ENCODE assay signal across 8 cellular contexts in the genomic region with DNA sequence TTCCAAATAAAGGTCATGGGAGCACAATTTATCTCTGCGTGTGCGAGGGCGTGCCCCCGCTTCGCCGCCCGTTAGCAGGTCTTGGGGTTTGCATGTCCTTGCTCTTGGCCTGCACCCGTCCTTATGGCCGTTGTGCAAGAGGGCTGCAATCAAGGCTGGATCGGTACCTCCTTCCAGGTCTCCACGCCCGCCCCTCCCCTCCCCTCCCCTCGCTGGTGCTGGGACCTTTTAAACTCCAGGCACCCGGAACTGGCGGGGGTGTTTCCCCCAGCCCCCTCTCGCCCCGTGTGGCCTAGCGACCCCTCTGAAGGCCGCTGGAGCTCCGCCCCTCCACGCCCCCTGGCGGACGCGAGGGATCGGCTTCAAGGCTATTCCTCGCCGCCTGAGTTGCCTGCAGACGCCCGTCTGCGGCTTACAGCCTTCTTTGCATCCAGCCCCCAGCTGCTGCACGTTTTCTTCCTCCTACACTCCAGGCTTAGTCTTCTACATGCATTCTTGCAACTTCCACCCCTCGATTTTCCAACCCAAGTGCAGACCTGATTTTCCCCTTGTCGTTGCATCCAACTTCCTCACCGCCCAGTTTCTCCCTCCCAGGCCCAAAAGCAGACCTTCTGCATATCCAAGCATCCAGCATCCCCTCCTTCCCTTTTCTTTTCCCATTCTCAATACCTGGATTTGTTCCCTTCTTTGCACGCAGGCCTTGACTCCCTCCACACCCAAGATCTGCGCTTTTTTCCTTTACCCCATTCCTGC. TPM values are rescaled to one million over a fixed set of nuclear protein-coding genes. Genes with fewer than 3 reads are reported as not detected.
A peak's percentile ranks its signal among the peaks of the same experiment; 100 is the strongest.
DNase-seq lines count a peak whose midpoint lies in the region; ATAC-seq, FAIRE-seq and TF ChIP-seq lines count a peak whose summit lies in the region.

No MANE protein-coding gene starts in this region.

- peak; percentile 57 for DNase-seq in DMS53 treated with DMSO at 0.1 percent for 48 hours (lab: John Stamatoyannopoulos, UW; ENCODE audit: unreplicated experiment)
- DNase-seq in HuH-7 (ENCODE audit: low spot score): peak; percentile 80
- DNase-seq in RCC 7860 (ENCODE audit: low spot score): peak; percentile 48
- peak; percentile 76 for DNase-seq in activated T-helper 9 cell treated with anti-CD3 and anti-CD28 coated beads, Interleukin-2, amount 50 U/mL, for 16 hours (ENCODE audit: low read depth)
- peak; percentile 81 for DNase-seq in fibroblast of the aortic adventitia (ENCODE audit: low read depth)
- peak; percentile 90 for DNase-seq in neural crest cell (ENCODE audit: low read depth, low spot score)
- peak; percentile 82 to 85 for DNase-seq in stimulated activated naive CD8-positive, alpha-beta T cell treated with anti-CD3 and anti-CD28 coated beads, Interleukin-15, amount 100 ng/mL, for 72 hours

- TF ChIP-seq CTCF in fibroblast of the aortic adventitia (IDR thresholded peaks at IDR 0.05; ENCODE audit: insufficient read depth, low read length): peak; percentile 89
- peak; percentile 88 for TF ChIP-seq CTCF in neural crest cell (conservative IDR thresholded peaks at IDR 0.05)

- H3K4me3 ChIP-seq in fibroblast of the aortic adventitia (ENCODE audit: low read depth, low read length): peak overlapping the region; percentile 99

- no peak for FAIRE-seq in RCC 7860 (lab: Jason Lieb, UNC)

- H3K9me3 Mint-ChIP-seq in neural crest cell: no peaks in the 10 kb centered on the region
- H3K9me3 Mint-ChIP-seq in stimulated activated naive CD8-positive, alpha-beta T cell treated with anti-CD3 and anti-CD28 coated beads, Interleukin-15, amount 100 ng/mL, for 72 hours: no peaks in the 10 kb centered on the region

- peak overlapping the region; percentile 98 for H3K27ac Mint-ChIP-seq in neural crest cell (ENCODE audit: unreplicated experiment)
- peak overlapping the region in 1 of 2 donors; percentile 83 for H3K27ac Mint-ChIP-seq in stimulated activated naive CD8-positive, alpha-beta T cell treated with anti-CD3 and anti-CD28 coated beads, Interleukin-15, amount 100 ng/mL, for 72 hours

- H3K4me3 Mint-ChIP-seq in neural crest cell: peak overlapping the region; percentile 100
- peak overlapping the region; percentile 92 to 99 for H3K4me3 Mint-ChIP-seq in stimulated activated naive CD8-positive, alpha-beta T cell treated with anti-CD3 and anti-CD28 coated beads, Interleukin-15, amount 100 ng/mL, for 72 hours

- ATAC-seq in GM21528 (IDR thresholded peaks at IDR 0.05; ENCODE audit: low FRiP score, unreplicated experiment): peak; percentile 75
- peak; percentile 83 for ATAC-seq in stimulated activated naive CD8-positive, alpha-beta T cell treated with anti-CD3 and anti-CD28 coated beads, Interleukin-15, amount 100 ng/mL, for 72 hours

- H3K27me3 Mint-ChIP-seq in neural crest cell (ENCODE audit: low read depth): no peaks in the 10 kb centered on the region
- no peaks in the 10 kb centered on the region for H3K27me3 Mint-ChIP-seq in stimulated activated naive CD8-positive, alpha-beta T cell treated with anti-CD3 and anti-CD28 coated beads, Interleukin-15, amount 100 ng/mL, for 72 hours

- peaks cover 15% of the 10 kb centered on the region for H3K36me3 Mint-ChIP-seq in neural crest cell (ENCODE audit: low read depth)

- peaks cover 63% of the 10 kb centered on the region for H3K4me1 Mint-ChIP-seq in neural crest cell
- peaks cover 16% of the 10 kb centered on the region for H3K4me1 Mint-ChIP-seq in stimulated activated naive CD8-positive, alpha-beta T cell treated with anti-CD3 and anti-CD28 coated beads, Interleukin-15, amount 100 ng/mL, for 72 hours

RNA-seq across cellular contexts. Expression of gene IDH1, which starts 0.6 kb away (rescaled TPM):
- total RNA-seq in fibroblast of the aortic adventitia (ENCODE audit: low replicate concordance) (196 and 291 TPM in 2 replicates), neural crest cell (278 and 280 TPM in 2 replicates)

RNA-seq across cellular contexts. Expression of gene PIKFYVE, which starts 11.8 kb away (rescaled TPM):
- total RNA-seq in fibroblast of the aortic adventitia (ENCODE audit: low replicate concordance): 39.2 and 45.8 TPM in 2 replicates
- total RNA-seq in neural crest cell: 31.4 and 33.6 TPM in 2 replicates

Comparison
In these comparisons a context has a peak if more than half of its experiments do, and no peak if none do; other contexts are left out.
1. Peak in every context shown above with its lines: DNase-seq, ATAC-seq and H3K4me3 ChIP-seq.